Comparison of ENCODE assay signal across 1 cellular context in genomic region chr17:78839173-78839761, GRCh38.
TF ChIP-seq lines count a peak whose summit lies in the region.

No MANE protein-coding gene starts in this region.

TF ChIP-seq in H1, 55 proteins besides CTCF, POLR2A, EP300 and RAD21 (continued from another document):
- no peak for TF ChIP-seq USF2 (IDR thresholded peaks at IDR 0.05; ENCODE audit: low read length)
- TF ChIP-seq BRCA1 (IDR thresholded peaks at IDR 0.05; ENCODE audit: low read depth, low read length): no peak
- no peak for TF ChIP-seq SP4 (IDR thresholded peaks at IDR 0.05; ENCODE audit: low read length)
- no peak for TF ChIP-seq EGR1 (IDR thresholded peaks at IDR 0.05; ENCODE audit: borderline replicate concordance, low read depth, low read length)
- no peak for TF ChIP-seq JUND (IDR thresholded peaks at IDR 0.05; ENCODE audit: low read length)
- TF ChIP-seq FOSL1 (IDR thresholded peaks at IDR 0.05; ENCODE audit: insufficient read depth, low read depth, low read length): no peak
- TF ChIP-seq BCL11A (IDR thresholded peaks at IDR 0.05; ENCODE audit: low read depth in 2 of 2, low read length in 2 of 2): no peak
- TF ChIP-seq SIN3A (conservative IDR thresholded peaks at IDR 0.05 in 1 of 2, IDR thresholded peaks at IDR 0.05 in 1 of 2; ENCODE audit: low read depth in 1 of 2, low read length in 2 of 2): no peak
